ENCODE assay signal across 7 cellular contexts in genomic region chr10:82075605-82076004, GRCh38.
"Had no signal": no experiment of that assay in that cellular context is flagged by ENCODE, and none has a peak within 500 bp of the region (broad histone marks: within the 10 kb centered on the region; RNA-seq: fewer than 3 reads in every experiment).

No MANE protein-coding gene starts in this region.

- ATAC-seq: HepG2, K562 had no signal

- H3K4me3 ChIP-seq: K562 had no signal

- DNase-seq: IMR-90, KBM-7, KG1 had no signal

- FAIRE-seq: HepG2, HTR-8/SVneo, K562 had no signal

- H3K27ac ChIP-seq: HL-60 had no signal
